In genomic region chr16:69465083-69465721, GRCh38 we compare ENCODE assay signal across 8 cellular contexts. TPM values are rescaled to one million over a fixed set of nuclear protein-coding genes. Genes with fewer than 3 reads are reported as not detected.
DNase-seq lines count a peak whose midpoint lies in the region; ATAC-seq and TF ChIP-seq lines count a peak whose summit lies in the region.

No MANE protein-coding gene starts in this region.

- no peaks in the 10 kb centered on the region for H4K20me1 ChIP-seq in MM.1S (ENCODE audit: insufficient read depth, low read length)

- TF ChIP-seq CTCF in left ventricle myocardium inferior (IDR thresholded peaks at IDR 0.05; ENCODE audit: borderline replicate concordance) (peak; percentile 12), right atrium auricular region (IDR thresholded peaks at IDR 0.05) (no peak), dorsolateral prefrontal cortex (IDR thresholded peaks at IDR 0.05 in 54 of 56, conservative IDR thresholded peaks at IDR 0.05 in 2 of 56; ENCODE audit: low read depth in 1 of 56, partially characterized antibody in 56 of 56) (peak in 2 of 56 donors; percentile 9 to 38), MM.1S (IDR thresholded peaks at IDR 0.05; ENCODE audit: low read length) (no peak), ascending aorta (IDR thresholded peaks at IDR 0.05) (no peak)

- H3K27ac ChIP-seq in left ventricle myocardium inferior (replicated peaks) (peak overlapping the region; percentile 11), right atrium auricular region (no peak overlapping the region), dorsolateral prefrontal cortex (peak overlapping the region in 52 of 59 donors; percentile 5 to 79 (median 54)), MM.1S (ENCODE audit: low read length) (no peak overlapping the region), ascending aorta (no peak overlapping the region)

- no peak overlapping the region for H2AFZ ChIP-seq in MM.1S (ENCODE audit: low read length)

- peak; percentile 75 for ATAC-seq in stimulated activated naive CD8-positive, alpha-beta T cell treated with anti-CD3 and anti-CD28 coated beads, Interleukin-15, amount 100 ng/mL, for 72 hours

- DNase-seq in left ventricle myocardium inferior = no peak
- no peak for DNase-seq in right atrium auricular region (ENCODE audit: low spot score)
- peak; percentile 21 for DNase-seq in NOMO-1 treated with DMSO at 0.1 percent for 48 hours (lab: John Stamatoyannopoulos, UW; ENCODE audit: unreplicated experiment)
- peak in 1 of 10 donors; percentile 34 for DNase-seq in dorsolateral prefrontal cortex
- DNase-seq in stimulated activated naive CD8-positive, alpha-beta T cell treated with anti-CD3 and anti-CD28 coated beads, Interleukin-15, amount 100 ng/mL, for 72 hours = peak in 1 of 2 donors; percentile 25
- DNase-seq in NCI-H1092 treated with DMSO at 0.1 percent for 48 hours (lab: John Stamatoyannopoulos, UW) = no peak
- DNase-seq in MM.1S = no peak
- no peak for DNase-seq in ascending aorta (ENCODE audit: low spot score in 2 of 2)

- H3K4me2 ChIP-seq in MM.1S (ENCODE audit: low read depth, low read length) = no peak overlapping the region

- no peak overlapping the region for H3K9ac ChIP-seq in MM.1S (ENCODE audit: low read length)

- H3K4me3 ChIP-seq in left ventricle myocardium inferior (no peak overlapping the region), right atrium auricular region (no peak overlapping the region), dorsolateral prefrontal cortex (peak overlapping the region in 11 of 59 donors; percentile 1 to 46 (median 16)), MM.1S (ENCODE audit: low read length) (no peak overlapping the region), ascending aorta (no peak overlapping the region)

- intact Hi-C loops in left ventricle myocardium inferior (cut with micrococcal nuclease) (no loop called here), dorsolateral prefrontal cortex (cut with DNase I) (loop anchor here in 1 of 2 donors (10.0 kb wide), 1 partner anchor 100 kb away; the partner anchor contains the start of gene NFAT5), ascending aorta (cut with DNase I) (no loop called here)

- no peaks in the 10 kb centered on the region for H3K79me2 ChIP-seq in MM.1S (ENCODE audit: low read length)

- peaks cover 71% of the 10 kb centered on the region for H3K4me1 Mint-ChIP-seq in stimulated activated naive CD8-positive, alpha-beta T cell treated with anti-CD3 and anti-CD28 coated beads, Interleukin-15, amount 100 ng/mL, for 72 hours

- no peaks in the 10 kb centered on the region for H3K9me2 ChIP-seq in MM.1S (replicated peaks; ENCODE audit: insufficient read depth, low read length)

- H3K9me3 ChIP-seq in left ventricle myocardium inferior (replicated peaks) (no peaks in the 10 kb centered on the region), right atrium auricular region (no peaks in the 10 kb centered on the region), MM.1S (replicated peaks; ENCODE audit: insufficient read depth, low read length) (no peaks in the 10 kb centered on the region), ascending aorta (no peaks in the 10 kb centered on the region)

- peak overlapping the region in 1 of 2 donors; percentile 64 for H3K27ac Mint-ChIP-seq in stimulated activated naive CD8-positive, alpha-beta T cell treated with anti-CD3 and anti-CD28 coated beads, Interleukin-15, amount 100 ng/mL, for 72 hours

- H3K4me1 ChIP-seq in left ventricle myocardium inferior (peaks cover 29% of the 10 kb centered on the region), right atrium auricular region (no peaks in the 10 kb centered on the region), MM.1S (ENCODE audit: low read length) (peaks cover 22% of the 10 kb centered on the region), ascending aorta (no peaks in the 10 kb centered on the region)

- H3K36me3 ChIP-seq in left ventricle myocardium inferior = peaks cover 27% of the 10 kb centered on the region
- H3K36me3 ChIP-seq in right atrium auricular region = peaks cover 7% of the 10 kb centered on the region
- H3K36me3 ChIP-seq in MM.1S (replicated peaks; ENCODE audit: insufficient read depth, low read length) = no peaks in the 10 kb centered on the region
- peaks cover 4 to 13% of the 10 kb centered on the region in 2 donors for H3K36me3 ChIP-seq in ascending aorta

- peaks cover 10% of the 10 kb centered on the region for H3F3A ChIP-seq in MM.1S (ENCODE audit: insufficient read depth, low read length)

- no peaks in the 10 kb centered on the region for H3K9me3 Mint-ChIP-seq in stimulated activated naive CD8-positive, alpha-beta T cell treated with anti-CD3 and anti-CD28 coated beads, Interleukin-15, amount 100 ng/mL, for 72 hours

- no peaks in the 10 kb centered on the region for H3K27me3 Mint-ChIP-seq in stimulated activated naive CD8-positive, alpha-beta T cell treated with anti-CD3 and anti-CD28 coated beads, Interleukin-15, amount 100 ng/mL, for 72 hours

- no peaks in the 10 kb centered on the region for H3K27me3 ChIP-seq in left ventricle myocardium inferior (ENCODE audit: low read depth)
- no peaks in the 10 kb centered on the region for H3K27me3 ChIP-seq in right atrium auricular region
- no peaks in the 10 kb centered on the region for H3K27me3 ChIP-seq in dorsolateral prefrontal cortex
- no peaks in the 10 kb centered on the region for H3K27me3 ChIP-seq in MM.1S (replicated peaks; ENCODE audit: insufficient read depth, low read length)
- H3K27me3 ChIP-seq in ascending aorta = no peaks in the 10 kb centered on the region

- H3K4me3 Mint-ChIP-seq in stimulated activated naive CD8-positive, alpha-beta T cell treated with anti-CD3 and anti-CD28 coated beads, Interleukin-15, amount 100 ng/mL, for 72 hours = peak overlapping the region; percentile 19 to 47

RNA-seq across cellular contexts. Expression of gene CYB5B, which starts 40.8 kb away (rescaled TPM):
- total RNA-seq in left ventricle myocardium inferior (69.0 TPM), right atrium auricular region (10 to 100 TPM; 29.4 to 31.9 TPM), dorsolateral prefrontal cortex (100 to 1,000 TPM in 88 of 120 experiments, 10 to 100 TPM in 32; 79.7 to 179 (median 108) TPM), ascending aorta (19.2 TPM)

Comparison
In these comparisons a context has a peak if more than half of its experiments do, and no peak if none do; other contexts are left out.
1. H3K27ac ChIP-seq: peak in left ventricle myocardium inferior (single experiment) and dorsolateral prefrontal cortex (52 of 59); none in right atrium auricular region (0 of 2), MM.1S (single experiment) and ascending aorta (0 of 2).